ENCODE assay signal across 15 cellular contexts in the genomic region with DNA sequence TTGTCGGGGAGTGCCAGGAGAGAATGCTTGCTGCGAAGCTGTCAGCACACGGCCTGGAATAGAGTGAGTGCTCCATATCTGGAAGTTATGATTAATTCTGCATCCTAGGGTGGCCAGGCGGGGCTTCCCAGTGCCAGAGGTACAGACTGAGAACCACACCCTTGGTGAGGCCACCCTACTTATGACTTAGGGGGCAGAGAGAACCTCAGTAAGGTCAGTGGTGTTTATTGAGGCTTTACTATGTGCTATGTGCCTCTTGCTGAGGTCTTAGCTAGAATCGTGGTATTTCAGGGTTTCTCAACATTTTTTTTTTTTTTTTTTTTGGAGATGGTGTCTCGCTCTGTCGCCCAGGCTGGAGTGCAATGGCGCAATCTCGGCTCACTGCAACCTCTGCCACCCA. TPM values are rescaled to one million over a fixed set of nuclear protein-coding genes. Genes with fewer than 3 reads are reported as not detected.
A peak's percentile ranks its signal among the peaks of the same experiment; 100 is the strongest.
DNase-seq lines count a peak whose midpoint lies in the region; ATAC-seq and TF ChIP-seq lines count a peak whose summit lies in the region.
"Had no signal": no experiment of that assay in that cellular context is flagged by ENCODE, and none has a peak within 500 bp of the region (broad histone marks: within the 10 kb centered on the region; RNA-seq: fewer than 3 reads in every experiment).

No MANE protein-coding gene starts in this region.

- H3K9me3 Mint-ChIP-seq in activated T-cell treated with anti-CD3 and anti-CD28 coated beads, Interleukin-2, amount 50 U/mL, for 72 hours, result no peaks in the 10 kb centered on the region
- no peaks in the 10 kb centered on the region for H3K9me3 Mint-ChIP-seq in activated T-cell treated with anti-CD3 and anti-CD28 coated beads, Interleukin-2, amount 50 U/mL, for 4 hours
- H3K9me3 Mint-ChIP-seq in T-cell, result no peaks in the 10 kb centered on the region
- no peaks in the 10 kb centered on the region for H3K9me3 Mint-ChIP-seq in effector memory CD8-positive, alpha-beta T cell

- POLR2A ChIA-PET in T-cell (lab: Charles Lee), result interaction anchor here in 1 of 2 donors (0.7 kb wide), 1 partner anchor 1212 kb away, joined by 4 read pairs; no protein-coding TSS in a partner anchor

- TF ChIP-seq CTCF in breast epithelium (IDR thresholded peaks at IDR 0.05), result no peak

- TF ChIP-seq POLR2A in breast epithelium (IDR thresholded peaks at IDR 0.05), result no peak

- H3K4me3 ChIP-seq in thymus (ENCODE audit: low read length) (no peak overlapping the region), breast epithelium (no peak overlapping the region)
- H3K4me3 ChIP-seq: transverse colon had no signal

- H3K27ac ChIP-seq in thymus (ENCODE audit: low read depth), result peak overlapping the region; percentile 37
- H3K27ac ChIP-seq in breast epithelium, result no peak overlapping the region
- H3K27ac ChIP-seq: epithelial cell of prostate, transverse colon had no signal

- H3K4me1 ChIP-seq in thymus (ENCODE audit: control insufficient read depth, insufficient read depth, low read length) (peaks cover 6% of the 10 kb centered on the region), breast epithelium (no peaks in the 10 kb centered on the region)
- H3K4me1 ChIP-seq: transverse colon had no signal

- no peaks in the 10 kb centered on the region for H3K27me3 Mint-ChIP-seq in activated T-cell treated with anti-CD3 and anti-CD28 coated beads, Interleukin-2, amount 50 U/mL, for 72 hours (ENCODE audit: low read depth)
- H3K27me3 Mint-ChIP-seq in activated T-cell treated with anti-CD3 and anti-CD28 coated beads, Interleukin-2, amount 50 U/mL, for 4 hours (ENCODE audit: low read depth), result no peaks in the 10 kb centered on the region
- H3K27me3 Mint-ChIP-seq in T-cell, result no peaks in the 10 kb centered on the region
- H3K27me3 Mint-ChIP-seq in effector memory CD8-positive, alpha-beta T cell, result no peaks in the 10 kb centered on the region

- H3K4me3 Mint-ChIP-seq in activated T-cell treated with anti-CD3 and anti-CD28 coated beads, Interleukin-2, amount 50 U/mL, for 72 hours, result no peak overlapping the region
- H3K4me3 Mint-ChIP-seq in activated T-cell treated with anti-CD3 and anti-CD28 coated beads, Interleukin-2, amount 50 U/mL, for 4 hours, result no peak overlapping the region
- peak overlapping the region in 1 of 3 donors; percentile 35 for H3K4me3 Mint-ChIP-seq in T-cell
- H3K4me3 Mint-ChIP-seq in effector memory CD8-positive, alpha-beta T cell, result peak overlapping the region; percentile 60 to 69

- 52% methylated on average over 9 of the region's 9 CpGs for WGBS in thymus

- no peaks in the 10 kb centered on the region for H3K27me3 ChIP-seq in thymus (ENCODE audit: control insufficient read depth, insufficient read depth)
- no peaks in the 10 kb centered on the region for H3K27me3 ChIP-seq in breast epithelium
- H3K27me3 ChIP-seq: transverse colon had no signal

- intact Hi-C loops in breast epithelium (cut with DNase I; ENCODE audit: low total_unique reads), result no loop called here

- H3K27ac Mint-ChIP-seq in activated T-cell treated with anti-CD3 and anti-CD28 coated beads, Interleukin-2, amount 50 U/mL, for 72 hours, result peak overlapping the region; percentile 15
- peak overlapping the region; percentile 86 to 87 for H3K27ac Mint-ChIP-seq in T-cell
- H3K27ac Mint-ChIP-seq in effector memory CD8-positive, alpha-beta T cell, result peak overlapping the region; percentile 61 to 92

- no peaks in the 10 kb centered on the region for H3K9me3 ChIP-seq in thymus (ENCODE audit: control insufficient read depth)
- H3K9me3 ChIP-seq in breast epithelium, result no peaks in the 10 kb centered on the region
- H3K9me3 ChIP-seq: transverse colon had no signal

- DNase-seq in activated T-cell treated with anti-CD3 and anti-CD28 coated beads, Interleukin-2, amount 50 U/mL, for 72 hours, result no peak
- DNase-seq in activated T-cell treated with anti-CD3 and anti-CD28 coated beads, Interleukin-2, amount 50 U/mL, for 4 hours, result no peak
- DNase-seq in T-cell (no peak), breast epithelium (ENCODE audit: low spot score in 2 of 2) (no peak), H4 (ENCODE audit: low spot score) (no peak), dedifferentiated amniotic fluid mesenchymal stem cell (ENCODE audit: extremely low spot score) (no peak)
- DNase-seq in effector memory CD8-positive, alpha-beta T cell, result no peak
- DNase-seq: activated CD8-positive, alpha-beta memory T cell treated with anti-CD3 and anti-CD28 coated beads for 24 hours; DMS53; NCI-H2081 treated with DMSO at 0.1 percent for 48 hours; NCI-H526 treated with DMSO at 0.1 percent for 48 hours; transverse colon had no signal

- H3K4me1 Mint-ChIP-seq in activated T-cell treated with anti-CD3 and anti-CD28 coated beads, Interleukin-2, amount 50 U/mL, for 72 hours (ENCODE audit: low read depth), result peaks cover 25% of the 10 kb centered on the region
- H3K4me1 Mint-ChIP-seq in activated T-cell treated with anti-CD3 and anti-CD28 coated beads, Interleukin-2, amount 50 U/mL, for 4 hours (ENCODE audit: low read depth), result peaks cover 28% of the 10 kb centered on the region
- peaks cover 26 to 37% (median 29%) of the 10 kb centered on the region in 3 donors for H3K4me1 Mint-ChIP-seq in T-cell
- peaks cover 17 to 28% of the 10 kb centered on the region in 2 donors for H3K4me1 Mint-ChIP-seq in effector memory CD8-positive, alpha-beta T cell (ENCODE audit: low read depth in 2 of 2)

- H3K36me3 Mint-ChIP-seq in activated T-cell treated with anti-CD3 and anti-CD28 coated beads, Interleukin-2, amount 50 U/mL, for 72 hours (ENCODE audit: insufficient read depth in 2 of 2), result no peaks in the 10 kb centered on the region
- H3K36me3 Mint-ChIP-seq in activated T-cell treated with anti-CD3 and anti-CD28 coated beads, Interleukin-2, amount 50 U/mL, for 4 hours (ENCODE audit: insufficient read depth), result peaks cover 10% of the 10 kb centered on the region
- peaks cover 20% of the 10 kb centered on the region for H3K36me3 Mint-ChIP-seq in T-cell
- peaks cover 48% of the 10 kb centered on the region for H3K36me3 Mint-ChIP-seq in effector memory CD8-positive, alpha-beta T cell (ENCODE audit: insufficient read depth)

- H3K36me3 ChIP-seq in thymus (ENCODE audit: control insufficient read depth, insufficient read depth), result peaks cover 11% of the 10 kb centered on the region
- no peaks in the 10 kb centered on the region for H3K36me3 ChIP-seq in breast epithelium
- H3K36me3 ChIP-seq: transverse colon had no signal

- CTCF ChIA-PET in T-cell (lab: Charles Lee), result interaction anchor here (0.5 to 1.1 kb wide), 5 partner anchors 22 to 523 kb away, joined by 3 to 5 read pairs (median 4); no protein-coding TSS in a partner anchor

- peak; percentile 24 to 26 for ATAC-seq in activated T-cell treated with anti-CD3 and anti-CD28 coated beads, Interleukin-2, amount 50 U/mL, for 72 hours (replicated peaks in 1 of 2)
- no peak for ATAC-seq in activated T-cell treated with anti-CD3 and anti-CD28 coated beads, Interleukin-2, amount 50 U/mL, for 4 hours
- ATAC-seq in T-cell (replicated peaks in 1 of 4), result peak in 1 of 4 experiments; percentile 16
- peak; percentile 37 for ATAC-seq in effector memory CD8-positive, alpha-beta T cell (replicated peaks)
- ATAC-seq: Panc1 had no signal

RNA-seq across cellular contexts. Expression of gene MORN3, which starts 20.1 kb away (rescaled TPM):
- 1 to 10 TPM; 2.4 to 3.2 TPM for total RNA-seq in activated T-cell treated with anti-CD3 and anti-CD28 coated beads, Interleukin-2, amount 50 U/mL, for 72 hours
- 1 to 10 TPM in 2 of 3 donors, under 1 TPM in 1; 0.60 to 1.2 (median 1.2) TPM for total RNA-seq in activated T-cell treated with anti-CD3 and anti-CD28 coated beads, Interleukin-2, amount 50 U/mL, for 4 hours
- 10 to 100 TPM in 2 of 5 donors, 1 to 10 TPM in 3; 3.9 to 17.6 (median 8.3) TPM for total RNA-seq in T-cell
- polyA plus RNA-seq in thymus, result 4.9 TPM
- total RNA-seq in breast epithelium, result 1 to 10 TPM in 1 of 3 donors, under 1 TPM in 1, not detected in 1; 0.29 to 2.0 TPM
- 0.23 TPM in 1 of 2 replicates, not detected in the other for total RNA-seq in H4 (2014; rRNA removed; shearing (Covaris generic))

RNA-seq across cellular contexts. Expression of gene ORAI1, which starts 23.1 kb away (rescaled TPM):
- total RNA-seq in activated T-cell treated with anti-CD3 and anti-CD28 coated beads, Interleukin-2, amount 50 U/mL, for 72 hours, result 10 to 100 TPM; 35.2 to 39.3 TPM
- 10 to 100 TPM; 46.2 to 49.8 (median 48.9) TPM for total RNA-seq in activated T-cell treated with anti-CD3 and anti-CD28 coated beads, Interleukin-2, amount 50 U/mL, for 4 hours
- total RNA-seq in T-cell (10 to 100 TPM; 38.9 to 76.5 (median 59.0) TPM), breast epithelium (10 to 100 TPM in 1 of 3 donors, 1 to 10 TPM in 2; 6.0 to 12.5 (median 6.7) TPM)
- 12.8 TPM for polyA plus RNA-seq in thymus
- 4.4 and 8.5 TPM in 2 replicates for total RNA-seq in H4 (2014; rRNA removed; shearing (Covaris generic))

Comparison
In these comparisons a context has a peak if more than half of its experiments do, and no peak if none do; other contexts are left out.
1. ATAC-seq: peak in activated T-cell treated with anti-CD3 and anti-CD28 coated beads, Interleukin-2, amount 50 U/mL, for 72 hours (2 of 2) and effector memory CD8-positive, alpha-beta T cell (single experiment); none in activated T-cell treated with anti-CD3 and anti-CD28 coated beads, Interleukin-2, amount 50 U/mL, for 4 hours (0 of 2).
2. H3K27ac Mint-ChIP-seq: peak in every context shown above with its lines; median percentile 86 in T-cell; 76 in effector memory CD8-positive, alpha-beta T cell; 15 in activated T-cell treated with anti-CD3 and anti-CD28 coated beads, Interleukin-2, amount 50 U/mL, for 72 hours.
3. H3K4me3 Mint-ChIP-seq: peak in effector memory CD8-positive, alpha-beta T cell (2 of 2); none in activated T-cell treated with anti-CD3 and anti-CD28 coated beads, Interleukin-2, amount 50 U/mL, for 72 hours (0 of 2) and activated T-cell treated with anti-CD3 and anti-CD28 coated beads, Interleukin-2, amount 50 U/mL, for 4 hours (single experiment).